Comparison of ENCODE assay signal across 8 cellular contexts in the genomic region with DNA sequence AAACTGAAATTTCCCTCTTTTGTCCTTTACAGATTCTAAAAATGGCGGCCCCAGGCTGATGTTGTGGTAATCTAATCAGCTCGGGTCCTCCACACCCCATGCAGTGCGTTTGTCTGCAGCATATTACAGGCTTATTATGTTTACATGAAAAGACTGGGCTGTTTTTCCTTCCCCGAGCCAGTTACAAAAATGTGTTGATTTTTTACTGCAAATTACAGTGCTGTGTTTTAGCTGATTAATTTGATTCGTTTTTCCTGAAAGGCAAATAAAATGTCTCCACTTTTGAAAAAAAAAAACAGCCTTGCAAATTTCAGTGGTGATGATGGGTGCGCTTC. TPM values are rescaled to one million over a fixed set of nuclear protein-coding genes. Genes with fewer than 3 reads are reported as not detected.
A peak's percentile ranks its signal among the peaks of the same experiment; 100 is the strongest.
DNase-seq lines count a peak whose midpoint lies in the region; ATAC-seq and TF ChIP-seq lines count a peak whose summit lies in the region.

No MANE protein-coding gene starts in this region.

- H3K4me1 Mint-ChIP-seq in stimulated activated effector memory CD8-positive, alpha-beta T cell treated with anti-CD3 and anti-CD28 coated beads, Interleukin-12 subunit alpha, Interleukin-12 subunit beta, amount 100 ng/mL, for 72 hours, result peaks cover 34% of the 10 kb centered on the region

- peaks cover 100% of the 10 kb centered on the region for H3K36me3 Mint-ChIP-seq in stimulated activated effector memory CD8-positive, alpha-beta T cell treated with anti-CD3 and anti-CD28 coated beads, Interleukin-12 subunit alpha, Interleukin-12 subunit beta, amount 100 ng/mL, for 72 hours

- intact Hi-C loops in heart left ventricle (cut with DNase I) (loop anchor here in 3 of 10 donors (2.0 to 10.0 kb wide), 3 partner anchors 33 to 49 kb away; no protein-coding TSS in a partner anchor), Right ventricle myocardium inferior (cut with DNase I) (loop anchor here (5.0 kb wide), 1 partner anchor 42 kb away; no protein-coding TSS in a partner anchor)

- H3K9me3 Mint-ChIP-seq in stimulated activated effector memory CD8-positive, alpha-beta T cell treated with anti-CD3 and anti-CD28 coated beads, Interleukin-12 subunit alpha, Interleukin-12 subunit beta, amount 100 ng/mL, for 72 hours, result no peaks in the 10 kb centered on the region

- no peaks in the 10 kb centered on the region for H3K27me3 ChIP-seq in heart left ventricle

- no peak for TF ChIP-seq CTCF in heart left ventricle (IDR thresholded peaks at IDR 0.05)
- no peak for TF ChIP-seq CTCF in astrocyte of the cerebellum (IDR thresholded peaks at IDR 0.05; ENCODE audit: low read depth, low read length, missing control alignments)

- H3K9me3 ChIP-seq in heart left ventricle, result no peaks in the 10 kb centered on the region

- H3K4me3 ChIP-seq in heart left ventricle (peak overlapping the region; percentile 72 to 92 (median 82)), astrocyte of the cerebellum (ENCODE audit: low read depth, low read length) (peak overlapping the region; percentile 96)

- peak overlapping the region; percentile 100 for H3K27ac Mint-ChIP-seq in stimulated activated effector memory CD8-positive, alpha-beta T cell treated with anti-CD3 and anti-CD28 coated beads, Interleukin-12 subunit alpha, Interleukin-12 subunit beta, amount 100 ng/mL, for 72 hours

- H3K27ac ChIP-seq in heart left ventricle, result peak overlapping the region; percentile 98 to 100 (median 100)

- peak overlapping the region; percentile 100 for H3K4me3 Mint-ChIP-seq in stimulated activated effector memory CD8-positive, alpha-beta T cell treated with anti-CD3 and anti-CD28 coated beads, Interleukin-12 subunit alpha, Interleukin-12 subunit beta, amount 100 ng/mL, for 72 hours

- in situ Hi-C loops in astrocyte of the cerebellum (cut with HindIII; ENCODE audit: low sequenced_read_pairs), result loop anchor here (5.0 kb wide), 1 partner anchor 38 kb away; no protein-coding TSS in a partner anchor

- TF ChIP-seq POLR2A in heart left ventricle (IDR thresholded peaks at IDR 0.05), result no peak

- peak in 3 of 5 donors; percentile 38 to 55 (median 42) for DNase-seq in heart left ventricle
- DNase-seq in Right ventricle myocardium inferior (ENCODE audit: missing footprints), result no peak
- DNase-seq in NCI-H345 treated with DMSO at 0.1 percent for 48 hours (lab: John Stamatoyannopoulos, UW; ENCODE audit: unreplicated experiment), result peak; percentile 23
- no peak for DNase-seq in astrocyte of the cerebellum (ENCODE audit: low read depth)
- peak; percentile 28 for DNase-seq in iPS-NIHi7 (ENCODE audit: extremely low spot score)
- no peak for DNase-seq in stimulated activated effector memory CD8-positive, alpha-beta T cell treated with anti-CD3 and anti-CD28 coated beads, Interleukin-12 subunit alpha, Interleukin-12 subunit beta, amount 100 ng/mL, for 72 hours (ENCODE audit: low spot score in 2 of 2)
- no peak for DNase-seq in NOMO-1 (lab: John Stamatoyannopoulos, UW; ENCODE audit: unreplicated experiment in 2 of 2)

- no peak for ATAC-seq in heart left ventricle
- ATAC-seq in Right ventricle myocardium inferior, result no peak
- ATAC-seq in stimulated activated effector memory CD8-positive, alpha-beta T cell treated with anti-CD3 and anti-CD28 coated beads, Interleukin-12 subunit alpha, Interleukin-12 subunit beta, amount 100 ng/mL, for 72 hours, result no peak
- ATAC-seq in GM21576 (IDR thresholded peaks at IDR 0.05; ENCODE audit: unreplicated experiment), result no peak

- H3K4me1 ChIP-seq in heart left ventricle, result peaks cover 0 to 50% (median 41%) of the 10 kb centered on the region in 12 donors

- WGBS in heart left ventricle, 4 donors, result 0 to 3% (median 1%) methylated on average over 6 of the region's 6 CpGs

- H3K36me3 ChIP-seq in heart left ventricle, result no peaks in the 10 kb centered on the region

RNA-seq across cellular contexts. Expression of a gene that starts 1.6 kb away (rescaled TPM):
- 10 to 100 TPM; 39.3 to 59.5 (median 46.7) TPM for total RNA-seq in heart left ventricle
- 10 to 100 TPM; 17.0 to 20.8 TPM for polyA plus RNA-seq in heart left ventricle
- total RNA-seq in Right ventricle myocardium inferior, result 35.1 TPM

Comparison
In these comparisons a context has a peak if more than half of its experiments do, and no peak if none do; other contexts are left out.
1. DNase-seq: peak in heart left ventricle (3 of 5), NCI-H345 treated with DMSO at 0.1 percent for 48 hours (single experiment) and iPS-NIHi7 (single experiment); none in Right ventricle myocardium inferior (single experiment), astrocyte of the cerebellum (single experiment), stimulated activated effector memory CD8-positive, alpha-beta T cell treated with anti-CD3 and anti-CD28 coated beads, Interleukin-12 subunit alpha, Interleukin-12 subunit beta, amount 100 ng/mL, for 72 hours (0 of 2) and NOMO-1 (0 of 2).